In genomic region chr20:46893877-46894578, GRCh38 we compare ENCODE assay signal across 13 cellular contexts. TPM values are rescaled to one million over a fixed set of nuclear protein-coding genes. Genes with fewer than 3 reads are reported as not detected.
DNase-seq lines count a peak whose midpoint lies in the region; ATAC-seq and TF ChIP-seq lines count a peak whose summit lies in the region.
"Had no signal": no experiment of that assay in that cellular context is flagged by ENCODE, and none has a peak within 500 bp of the region (broad histone marks: within the 10 kb centered on the region; RNA-seq: fewer than 3 reads in every experiment).

No MANE protein-coding gene starts in this region.

- H3K27me3 ChIP-seq in heart left ventricle (peaks cover 5 to 60% (median 23%) of the 10 kb centered on the region in 9 donors), adipocyte (replicated peaks; ENCODE audit: control insufficient read depth, insufficient read depth, low read length) (peaks cover 20% of the 10 kb centered on the region), mucosa of rectum (ENCODE audit: control insufficient read depth in 2 of 2, insufficient read depth in 2 of 2, low read length in 2 of 2) (peaks cover 7 to 13% of the 10 kb centered on the region in 2 donors), vagina (no peaks in the 10 kb centered on the region), BE2C (peaks cover 60% of the 10 kb centered on the region)

- WGBS in heart left ventricle, 4 donors = 27 to 43% (median 36%) methylated on average over 8 to 11 of the region's 11 CpGs

- TF ChIP-seq CTCF in heart left ventricle (IDR thresholded peaks at IDR 0.05) (no peak), vagina (IDR thresholded peaks at IDR 0.05) (no peak), BE2C (IDR thresholded peaks at IDR 0.05; ENCODE audit: low read depth, low read length) (no peak)

- no peak for DNase-seq in heart left ventricle
- DNase-seq in Right ventricle myocardium inferior (ENCODE audit: missing footprints) = no peak
- no peak for DNase-seq in adipocyte (ENCODE audit: low read depth)
- no peak for DNase-seq in vagina (ENCODE audit: extremely low spot score in 2 of 2)
- DNase-seq in BE2C = no peak
- no peak for DNase-seq in HuH-7 (ENCODE audit: low spot score)
- DNase-seq: AML-193, erythroblast, kidney glomerular epithelial cell, NCI-H2227 treated with DMSO at 0.1 percent for 48 hours had no signal

- H3K4me3 ChIP-seq in heart left ventricle (peak overlapping the region in 10 of 12 donors; percentile 14 to 63 (median 48)), adipocyte (ENCODE audit: low read length) (peak overlapping the region; percentile 83), mucosa of rectum (ENCODE audit: low read length in 2 of 2) (peak overlapping the region; percentile 59 to 71), vagina (peak overlapping the region; percentile 50 to 54), BE2C (ENCODE audit: low read depth, low read length) (no peak overlapping the region)

- H3K9me3 ChIP-seq in heart left ventricle (peaks cover 0 to 15% (median 9%) of the 10 kb centered on the region in 12 donors), adipocyte (ENCODE audit: control insufficient read depth, low read length) (peaks cover 18% of the 10 kb centered on the region), mucosa of rectum (ENCODE audit: control insufficient read depth in 2 of 2, low read length in 2 of 2) (no peaks in the 10 kb centered on the region), vagina (no peaks in the 10 kb centered on the region), BE2C (no peaks in the 10 kb centered on the region)

- H3K4me1 ChIP-seq in heart left ventricle = peaks cover 0 to 17% (median 0%) of the 10 kb centered on the region in 12 donors
- H3K4me1 ChIP-seq in adipocyte (ENCODE audit: control insufficient read depth, insufficient read depth, low read length) = no peaks in the 10 kb centered on the region
- peaks cover 7 to 15% of the 10 kb centered on the region in 2 donors for H3K4me1 ChIP-seq in mucosa of rectum (ENCODE audit: control insufficient read depth in 2 of 2, insufficient read depth in 2 of 2, low read length in 2 of 2)
- peaks cover 9% of the 10 kb centered on the region for H3K4me1 ChIP-seq in vagina
- H3K4me1 ChIP-seq in BE2C = no peaks in the 10 kb centered on the region

- H3K36me3 ChIP-seq in heart left ventricle (no peaks in the 10 kb centered on the region), adipocyte (ENCODE audit: control insufficient read depth, insufficient read depth, low read length, severe bottlenecking) (no peaks in the 10 kb centered on the region), mucosa of rectum (ENCODE audit: control insufficient read depth in 2 of 2, insufficient read depth in 2 of 2, low read length in 2 of 2) (no peaks in the 10 kb centered on the region), vagina (no peaks in the 10 kb centered on the region), BE2C (no peaks in the 10 kb centered on the region)

- H3K27ac ChIP-seq in heart left ventricle = peak overlapping the region in 1 of 12 donors; percentile 8
- no peak overlapping the region for H3K27ac ChIP-seq in mucosa of rectum (ENCODE audit: low read depth in 2 of 2, low read length in 2 of 2)
- H3K27ac ChIP-seq in vagina = peak overlapping the region; percentile 30

- intact Hi-C loops in heart left ventricle (cut with DNase I) = no loop called here
- intact Hi-C loops in Right ventricle myocardium inferior (cut with DNase I) = no loop called here
- intact Hi-C loops in vagina (cut with DNase I) = no loop called here

- H3K9ac ChIP-seq in adipocyte (ENCODE audit: low read length) (peak overlapping the region; percentile 19), mucosa of rectum (ENCODE audit: low read depth in 1 of 2, low read length in 2 of 2) (no peak overlapping the region)

- TF ChIP-seq POLR2A in heart left ventricle (IDR thresholded peaks at IDR 0.05) (no peak), vagina (IDR thresholded peaks at IDR 0.05) (no peak)

- ATAC-seq in heart left ventricle (no peak), Right ventricle myocardium inferior (no peak), GM18498 (IDR thresholded peaks at IDR 0.05; ENCODE audit: unreplicated experiment) (no peak)

RNA-seq across cellular contexts. Expression of gene EYA2, which starts 0.6 kb away (rescaled TPM):
- 1 to 10 TPM in 3 of 9 donors, under 1 TPM in 6; 0.32 to 4.2 (median 0.88) TPM for total RNA-seq in heart left ventricle
- under 1 TPM; 0.30 to 0.35 TPM for polyA plus RNA-seq in heart left ventricle
- 1.5 TPM for total RNA-seq in Right ventricle myocardium inferior
- total RNA-seq in vagina = 8.1 TPM
- polyA plus RNA-seq in BE2C (2012; ENCODE audit: insufficient read depth, insufficient read length, low read depth) = not detected
- total RNA-seq: renal cortical epithelial cell had no signal
